ENCODE assay signal across 8 cellular contexts in genomic region chr11:86608251-86608799, GRCh38.
DNase-seq lines count a peak whose midpoint lies in the region; ATAC-seq and TF ChIP-seq lines count a peak whose summit lies in the region.

No MANE protein-coding gene starts in this region.

- H3K4me3 ChIP-seq in right cardiac atrium (ENCODE audit: low read length) = peak overlapping the region; percentile 30
- peak overlapping the region in 1 of 4 donors; percentile 15 for H3K4me3 ChIP-seq in sigmoid colon

- no peak overlapping the region for H3K4me3 Mint-ChIP-seq in activated naive CD8-positive, alpha-beta T cell treated with anti-CD3 and anti-CD28 coated beads, Interleukin-2, amount 50 U/mL, for 24 hours

- peaks cover 3% of the 10 kb centered on the region for H3K4me1 ChIP-seq in right cardiac atrium (ENCODE audit: control insufficient read depth, insufficient read depth, low read length)
- peaks cover 0 to 58% (median 38%) of the 10 kb centered on the region in 4 donors for H3K4me1 ChIP-seq in sigmoid colon

- no peak for TF ChIP-seq POLR2A in sigmoid colon (IDR thresholded peaks at IDR 0.05)

- TF ChIP-seq CTCF in sigmoid colon (IDR thresholded peaks at IDR 0.05) = peak; percentile 88 to 94 (median 91)

- peak; percentile 88 for ATAC-seq in GM19397 (IDR thresholded peaks at IDR 0.05; ENCODE audit: unreplicated experiment)
- peak; percentile 95 for ATAC-seq in HG03378 (IDR thresholded peaks at IDR 0.05; ENCODE audit: unreplicated experiment)
- ATAC-seq in activated naive CD8-positive, alpha-beta T cell treated with anti-CD3 and anti-CD28 coated beads, Interleukin-2, amount 50 U/mL, for 24 hours = peak; percentile 79
- peak; percentile 80 to 85 for ATAC-seq in right cardiac atrium
- ATAC-seq in HG03025 (IDR thresholded peaks at IDR 0.05; ENCODE audit: low FRiP score, unreplicated experiment) = no peak

- peaks cover 3% of the 10 kb centered on the region for H3K9me3 Mint-ChIP-seq in activated naive CD8-positive, alpha-beta T cell treated with anti-CD3 and anti-CD28 coated beads, Interleukin-2, amount 50 U/mL, for 24 hours

- H3K36me3 Mint-ChIP-seq in activated naive CD8-positive, alpha-beta T cell treated with anti-CD3 and anti-CD28 coated beads, Interleukin-2, amount 50 U/mL, for 24 hours (ENCODE audit: low read depth) = no peaks in the 10 kb centered on the region

- TF ChIP-seq EP300 in sigmoid colon (IDR thresholded peaks at IDR 0.05) = no peak

- peaks cover 8% of the 10 kb centered on the region for H3K27me3 Mint-ChIP-seq in activated naive CD8-positive, alpha-beta T cell treated with anti-CD3 and anti-CD28 coated beads, Interleukin-2, amount 50 U/mL, for 24 hours

- WGBS in right cardiac atrium = 4% methylated on average over 7 of the region's 7 CpGs
- WGBS in sigmoid colon, 2 donors = 18 to 19% methylated on average over 7 of the region's 7 CpGs

- intact Hi-C loops in right cardiac atrium (cut with DNase I) = loop anchor here in 3 of 4 donors (5.0 kb wide), 5 partner anchors 51 to 209 kb away; partner anchors contain the start of gene PRSS23 (in 2 of the 3)
- intact Hi-C loops in sigmoid colon (cut with DNase I) = loop anchor here (1.0 to 2.0 kb wide), 3 partner anchors 152 to 210 kb away; partner anchors contain the start of gene PRSS23

- H3K27ac ChIP-seq in right cardiac atrium (ENCODE audit: low read length) (no peak overlapping the region), sigmoid colon (peak overlapping the region; percentile 35 to 75 (median 60))

- H3K36me3 ChIP-seq in sigmoid colon = no peaks in the 10 kb centered on the region

- H3K9me3 ChIP-seq in right cardiac atrium (ENCODE audit: control insufficient read depth, low read length) (no peaks in the 10 kb centered on the region), sigmoid colon (no peaks in the 10 kb centered on the region)

- peaks cover 6% of the 10 kb centered on the region for H3K4me1 Mint-ChIP-seq in activated naive CD8-positive, alpha-beta T cell treated with anti-CD3 and anti-CD28 coated beads, Interleukin-2, amount 50 U/mL, for 24 hours

- no peak overlapping the region for H3K27ac Mint-ChIP-seq in activated naive CD8-positive, alpha-beta T cell treated with anti-CD3 and anti-CD28 coated beads, Interleukin-2, amount 50 U/mL, for 24 hours

- H3K27me3 ChIP-seq in right cardiac atrium (ENCODE audit: control insufficient read depth, insufficient read depth) (no peaks in the 10 kb centered on the region), sigmoid colon (no peaks in the 10 kb centered on the region)

- DNase-seq in ELF-1 (ENCODE audit: low read depth, low spot score) = peak; percentile 65
- peak; percentile 65 for DNase-seq in NCI-H774 (lab: John Stamatoyannopoulos, UW)
- peak; percentile 40 for DNase-seq in activated naive CD8-positive, alpha-beta T cell treated with anti-CD3 and anti-CD28 coated beads, Interleukin-2, amount 50 U/mL, for 24 hours
- peak; percentile 61 to 87 (median 84) for DNase-seq in right cardiac atrium
- DNase-seq in sigmoid colon = peak; percentile 88
